ENCODE assay signal across 1 cellular context in genomic region chr17:39923836-39924690, GRCh38.
TF ChIP-seq lines count a peak whose summit lies in the region.

No MANE protein-coding gene starts in this region.

TF ChIP-seq in GM23338, 12 proteins besides CTCF, POLR2A, EP300 and RAD21 (continued from another document):
- TF ChIP-seq ZNF462 (CRISPR knock-in tag; IDR thresholded peaks at IDR 0.05) (no peak), NANOG (IDR thresholded peaks at IDR 0.05; ENCODE audit: borderline replicate concordance) (no peak), REST (IDR thresholded peaks at IDR 0.05; ENCODE audit: unreplicated experiment) (no peak), POLR2AphosphoS5 (IDR thresholded peaks at IDR 0.05; ENCODE audit: low read depth) (no peak)
